20 cellular contexts compared by ENCODE assay signal in genomic region chr2:157849591-157849990, GRCh38. TPM values are rescaled to one million over a fixed set of nuclear protein-coding genes. Genes with fewer than 3 reads are reported as not detected.
A peak's percentile ranks its signal among the peaks of the same experiment; 100 is the strongest.
DNase-seq lines count a peak whose midpoint lies in the region; ATAC-seq and TF ChIP-seq lines count a peak whose summit lies in the region.
"Had no signal": no experiment of that assay in that cellular context is flagged by ENCODE, and none has a peak within 500 bp of the region (broad histone marks: within the 10 kb centered on the region; RNA-seq: fewer than 3 reads in every experiment).

No MANE protein-coding gene starts in this region.

- H3K4me3 ChIP-seq in RWPE2 (ENCODE audit: severe bottlenecking) (no peak overlapping the region), choroid plexus epithelial cell (ENCODE audit: low read depth, low read length) (no peak overlapping the region)
- no peak overlapping the region for H3K4me3 ChIP-seq in CD8-positive, alpha-beta T cell (ENCODE audit: low read depth, low read length)
- H3K4me3 ChIP-seq: PC-9, SJSA1 had no signal

- no peaks in the 10 kb centered on the region for H3K9me3 ChIP-seq in RWPE2 (ENCODE audit: severe bottlenecking)
- no peaks in the 10 kb centered on the region for H3K9me3 ChIP-seq in CD8-positive, alpha-beta T cell (ENCODE audit: low read length)
- H3K9me3 ChIP-seq: Caco-2, SJSA1 had no signal

- peaks cover 7% of the 10 kb centered on the region; the same call in 1 of the 2 replicates for H3K36me3 ChIP-seq in RWPE2 (ENCODE audit: low read depth)
- H3K36me3 ChIP-seq in CD8-positive, alpha-beta T cell (ENCODE audit: insufficient read depth, low read length), result no peaks in the 10 kb centered on the region
- H3K36me3 ChIP-seq: SJSA1 had no signal

- H3K27me3 ChIP-seq in RWPE2 (ENCODE audit: insufficient read depth, poor library complexity, severe bottlenecking), result no peaks in the 10 kb centered on the region
- no peaks in the 10 kb centered on the region for H3K27me3 ChIP-seq in CD8-positive, alpha-beta T cell (ENCODE audit: insufficient read depth, low read length)
- H3K27me3 ChIP-seq: SJSA1 had no signal

- peak; percentile 71 for DNase-seq in Calu3
- no peak for DNase-seq in RWPE2 (ENCODE audit: low spot score)
- DNase-seq in choroid plexus epithelial cell (ENCODE audit: low read depth), result peak; percentile 46
- peak; percentile 56 for DNase-seq in mucosa of gallbladder (ENCODE audit: low spot score)
- DNase-seq in inferior parietal cortex (ENCODE audit: extremely low spot score), result no peak
- no peak for DNase-seq in CD8-positive, alpha-beta T cell
- no peak for DNase-seq in NOMO-1 (lab: John Stamatoyannopoulos, UW; ENCODE audit: unreplicated experiment in 2 of 2)
- DNase-seq: Caco-2, H9, Kasumi-1, MV-4-11, NCI-H1417 treated with DMSO at 0.1 percent for 48 hours, NCI-H2029, NCI-H2171, NCI-H69 had no signal

- H3K27ac Mint-ChIP-seq in Calu3 (ENCODE audit: unreplicated experiment), result peak overlapping the region; percentile 91
- no peak overlapping the region for H3K27ac Mint-ChIP-seq in CD8-positive, alpha-beta T cell
- H3K27ac Mint-ChIP-seq: CD14-positive monocyte, IgD-negative memory B cell had no signal

- CTCF ChIA-PET in Calu3 (lab: Charles Lee), result interaction anchor here (0.9 to 1.6 kb wide), 2 partner anchors 11 to 27 kb away, joined by 3 to 4 read pairs; partner anchors contain the start of gene ACVR1
- CTCF ChIA-PET in CD8-positive, alpha-beta T cell (lab: Charles Lee), result no interaction called here

- ATAC-seq in RWPE2 (ENCODE audit: low read depth) (peak; percentile 58; the same call in 1 of the 3 replicates), GM18907 (IDR thresholded peaks at IDR 0.05; ENCODE audit: unreplicated experiment) (no peak)
- no peak for ATAC-seq in CD8-positive, alpha-beta T cell

- H3K27me3 Mint-ChIP-seq in Calu3 (ENCODE audit: unreplicated experiment), result no peaks in the 10 kb centered on the region
- no peaks in the 10 kb centered on the region for H3K27me3 Mint-ChIP-seq in CD8-positive, alpha-beta T cell (ENCODE audit: low read depth)
- H3K27me3 Mint-ChIP-seq: IgD-negative memory B cell had no signal

- H3K27ac ChIP-seq in RWPE2 (ENCODE audit: poor library complexity, severe bottlenecking), result no peak overlapping the region
- H3K27ac ChIP-seq in CD8-positive, alpha-beta T cell (ENCODE audit: low read depth, low read length), result no peak overlapping the region
- H3K27ac ChIP-seq: PC-9, SJSA1 had no signal

- peak overlapping the region; percentile 24 for H3K4me3 Mint-ChIP-seq in Calu3 (ENCODE audit: low read depth, unreplicated experiment)
- H3K4me3 Mint-ChIP-seq in CD8-positive, alpha-beta T cell, result no peak overlapping the region
- H3K4me3 Mint-ChIP-seq: CD14-positive monocyte, H9, IgD-negative memory B cell had no signal

- BruUV-seq in Calu3 (replicated peaks; lab: Mats Ljungman, UMichigan), result no TSS peak

- intact Hi-C loops in Calu3 (cut with micrococcal nuclease; ENCODE audit: unreplicated experiment), result no loop called here
- intact Hi-C loops in CD8-positive, alpha-beta T cell (cut with DNase I, micrococcal nuclease), result no loop called here

- POLR2A ChIA-PET in CD8-positive, alpha-beta T cell (lab: Charles Lee), result no interaction called here

- no peak for TF ChIP-seq CTCF in Calu3 (IDR thresholded peaks at IDR 0.05; ENCODE audit: unreplicated experiment)
- TF ChIP-seq CTCF in RWPE2 (IDR thresholded peaks at IDR 0.05; ENCODE audit: poor library complexity, severe bottlenecking), result no peak
- TF ChIP-seq CTCF in choroid plexus epithelial cell (conservative IDR thresholded peaks at IDR 0.05; ENCODE audit: low read depth, low read length), result no peak
- no peak for TF ChIP-seq CTCF in CD8-positive, alpha-beta T cell (IDR thresholded peaks at IDR 0.05)

- peaks cover 8% of the 10 kb centered on the region for H3K36me3 Mint-ChIP-seq in Calu3 (ENCODE audit: insufficient read depth, unreplicated experiment)
- peaks cover 25% of the 10 kb centered on the region for H3K36me3 Mint-ChIP-seq in CD8-positive, alpha-beta T cell

- peaks cover 7% of the 10 kb centered on the region for H3K4me1 ChIP-seq in RWPE2 (ENCODE audit: insufficient read depth, poor library complexity, severe bottlenecking)
- H3K4me1 ChIP-seq in CD8-positive, alpha-beta T cell (ENCODE audit: insufficient read depth, low read length), result no peaks in the 10 kb centered on the region
- H3K4me1 ChIP-seq: Caco-2, SJSA1 had no signal

- no peaks in the 10 kb centered on the region for H3K9me3 Mint-ChIP-seq in Calu3 (ENCODE audit: low read depth, unreplicated experiment)
- no peaks in the 10 kb centered on the region for H3K9me3 Mint-ChIP-seq in CD8-positive, alpha-beta T cell
- H3K9me3 Mint-ChIP-seq: H9, IgD-negative memory B cell had no signal

- H3K4me1 Mint-ChIP-seq in Calu3 (ENCODE audit: low read depth, unreplicated experiment), result peaks cover 72% of the 10 kb centered on the region
- peaks cover 12% of the 10 kb centered on the region for H3K4me1 Mint-ChIP-seq in CD8-positive, alpha-beta T cell (ENCODE audit: low read depth)

RNA-seq across cellular contexts. Expression of gene ACVR1, which starts 26.5 kb away (rescaled TPM):
- total RNA-seq in Calu3 (2022) (62.0 and 71.3 TPM in 2 replicates), mucosa of gallbladder (47.6 TPM)
- 1 to 10 TPM; 7.0 to 8.3 TPM for total RNA-seq in CD8-positive, alpha-beta T cell

Comparison
In these comparisons a context has a peak if more than half of its experiments do, and no peak if none do; other contexts are left out.
1. DNase-seq: peak in Calu3 (single experiment), choroid plexus epithelial cell (single experiment) and mucosa of gallbladder (single experiment); none in RWPE2 (single experiment), inferior parietal cortex (single experiment), CD8-positive, alpha-beta T cell (0 of 7) and NOMO-1 (0 of 2).